8 cellular contexts compared by ENCODE assay signal in genomic region chr14:61103541-61104339, GRCh38.
A peak's percentile ranks its signal among the peaks of the same experiment; 100 is the strongest.
DNase-seq lines count a peak whose midpoint lies in the region; ATAC-seq and TF ChIP-seq lines count a peak whose summit lies in the region.

No MANE protein-coding gene starts in this region.

- no peak for TF ChIP-seq CTCF in ascending aorta (IDR thresholded peaks at IDR 0.05)
- no peak for TF ChIP-seq CTCF in BE2C (IDR thresholded peaks at IDR 0.05; ENCODE audit: low read depth, low read length)

- H3K27ac Mint-ChIP-seq in stimulated activated naive CD8-positive, alpha-beta T cell treated with anti-CD3 and anti-CD28 coated beads, Interleukin-15, amount 100 ng/mL, for 72 hours, result peak overlapping the region; percentile 19 to 63

- H3K4me3 ChIP-seq in Karpas-422 (ENCODE audit: low read length) (peak overlapping the region; percentile 31), ascending aorta (peak overlapping the region in 1 of 2 donors; percentile 16), BE2C (ENCODE audit: low read depth, low read length) (no peak overlapping the region)

- H2AFZ ChIP-seq in Karpas-422 (ENCODE audit: low read length), result no peak overlapping the region

- H3K9me3 Mint-ChIP-seq in stimulated activated naive CD8-positive, alpha-beta T cell treated with anti-CD3 and anti-CD28 coated beads, Interleukin-15, amount 100 ng/mL, for 72 hours, result no peaks in the 10 kb centered on the region

- peaks cover 7% of the 10 kb centered on the region; the same call in 1 of the 2 replicates for H3K79me2 ChIP-seq in Karpas-422 (ENCODE audit: low read length)

- H3K9me3 ChIP-seq in Karpas-422 (ENCODE audit: low read length) (no peaks in the 10 kb centered on the region), ascending aorta (no peaks in the 10 kb centered on the region), BE2C (no peaks in the 10 kb centered on the region)

- DNase-seq in ELF-1 (ENCODE audit: low read depth, low spot score) (peak; percentile 80), Karpas-422 (peak; percentile 81), ascending aorta (ENCODE audit: low spot score in 2 of 2) (peak; percentile 50 to 91), iPS-NIHi7 (ENCODE audit: extremely low spot score) (peak; percentile 73), BE2C (no peak)
- DNase-seq in stimulated activated naive CD8-positive, alpha-beta T cell treated with anti-CD3 and anti-CD28 coated beads, Interleukin-15, amount 100 ng/mL, for 72 hours, result peak in 1 of 2 donors; percentile 14
- DNase-seq in activated CD8-positive, alpha-beta memory T cell treated with anti-CD3 and anti-CD28 coated beads, Interleukin-2, amount 50 U/mL, for 4 hours, result no peak

- no peaks in the 10 kb centered on the region for H3K27me3 Mint-ChIP-seq in stimulated activated naive CD8-positive, alpha-beta T cell treated with anti-CD3 and anti-CD28 coated beads, Interleukin-15, amount 100 ng/mL, for 72 hours

- peaks cover 89% of the 10 kb centered on the region for H3K4me1 ChIP-seq in Karpas-422 (ENCODE audit: low read length)
- peaks cover 21 to 27% of the 10 kb centered on the region in 2 donors for H3K4me1 ChIP-seq in ascending aorta
- H3K4me1 ChIP-seq in BE2C, result no peaks in the 10 kb centered on the region

- H3K27me3 ChIP-seq in Karpas-422 (ENCODE audit: low read length), result no peaks in the 10 kb centered on the region
- H3K27me3 ChIP-seq in ascending aorta, result no peaks in the 10 kb centered on the region
- H3K27me3 ChIP-seq in BE2C, result no peaks in the 10 kb centered on the region

- H3K9me2 ChIP-seq in Karpas-422 (replicated peaks; ENCODE audit: insufficient read depth, low read length), result no peaks in the 10 kb centered on the region

- H3K27ac ChIP-seq in Karpas-422 (ENCODE audit: low read length), result peak overlapping the region; percentile 89
- peak overlapping the region; percentile 79 to 84 for H3K27ac ChIP-seq in ascending aorta

- H3K4me2 ChIP-seq in Karpas-422 (ENCODE audit: low read depth, low read length, poor library complexity, severe bottlenecking), result peak overlapping the region; percentile 61

- H4K20me1 ChIP-seq in Karpas-422 (ENCODE audit: insufficient read depth, low read depth, low read length), result no peaks in the 10 kb centered on the region

- H3K36me3 ChIP-seq in Karpas-422 (ENCODE audit: insufficient read depth, low read length) (peaks cover 14% of the 10 kb centered on the region), ascending aorta (no peaks in the 10 kb centered on the region), BE2C (no peaks in the 10 kb centered on the region)

- intact Hi-C loops in ascending aorta (cut with DNase I), result loop anchor here (2.0 to 5.0 kb wide), 3 partner anchors 43 to 164 kb away; no protein-coding TSS in a partner anchor

- H3K4me1 Mint-ChIP-seq in stimulated activated naive CD8-positive, alpha-beta T cell treated with anti-CD3 and anti-CD28 coated beads, Interleukin-15, amount 100 ng/mL, for 72 hours, result peaks cover 26% of the 10 kb centered on the region

- peak overlapping the region; percentile 68 for H3K9ac ChIP-seq in Karpas-422 (ENCODE audit: low read length)

- ATAC-seq in GM21723 (IDR thresholded peaks at IDR 0.05; ENCODE audit: unreplicated experiment), result peak; percentile 61
- ATAC-seq in stimulated activated naive CD8-positive, alpha-beta T cell treated with anti-CD3 and anti-CD28 coated beads, Interleukin-15, amount 100 ng/mL, for 72 hours, result peak; percentile 84

- no peak overlapping the region for H3K4me3 Mint-ChIP-seq in stimulated activated naive CD8-positive, alpha-beta T cell treated with anti-CD3 and anti-CD28 coated beads, Interleukin-15, amount 100 ng/mL, for 72 hours

Comparison
In these comparisons a context has a peak if more than half of its experiments do, and no peak if none do; other contexts are left out.
1. DNase-seq: peak in ELF-1 (single experiment), Karpas-422 (single experiment), ascending aorta (2 of 2) and iPS-NIHi7 (single experiment); none in BE2C (single experiment) and activated CD8-positive, alpha-beta memory T cell treated with anti-CD3 and anti-CD28 coated beads, Interleukin-2, amount 50 U/mL, for 4 hours (single experiment).